In the genomic region with DNA sequence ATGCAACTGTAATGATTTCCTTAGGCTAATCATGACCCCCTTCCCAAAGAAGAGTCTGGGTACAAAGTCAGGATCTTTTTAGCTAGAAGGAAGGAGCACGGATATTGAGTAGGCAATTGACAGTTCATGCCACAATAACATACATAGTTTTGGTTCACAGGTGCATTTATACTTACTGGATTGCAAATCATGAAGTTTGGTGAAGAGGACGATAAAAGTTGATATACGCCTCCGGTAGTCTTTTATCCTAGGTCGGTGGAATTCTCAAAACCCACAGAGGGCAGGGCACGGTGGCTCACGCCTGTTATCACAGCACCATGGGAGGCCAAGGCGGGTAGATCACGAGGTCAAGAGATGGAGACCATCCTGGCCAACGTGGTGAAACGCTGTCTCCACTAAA, we compare ENCODE assay signal across 25 cellular contexts.
A peak's percentile ranks its signal among the peaks of the same experiment; 100 is the strongest.
DNase-seq lines count a peak whose midpoint lies in the region; TF ChIP-seq lines count a peak whose summit lies in the region.
"Had no signal": no experiment of that assay in that cellular context is flagged by ENCODE, and none has a peak within 500 bp of the region (broad histone marks: within the 10 kb centered on the region; RNA-seq: fewer than 3 reads in every experiment).

No MANE protein-coding gene starts in this region.

- H3K27ac Mint-ChIP-seq in Calu3 (ENCODE audit: unreplicated experiment), result no peak overlapping the region
- H3K27ac Mint-ChIP-seq: B cell; CD14-positive monocyte; CD4-positive, alpha-beta memory T cell; CD4-positive, alpha-beta T cell; CD4-positive, CD25-positive, alpha-beta regulatory T cell; CD8-positive, alpha-beta memory T cell; CD8-positive, alpha-beta T cell had no signal

- H3K4me1 Mint-ChIP-seq in Calu3 (ENCODE audit: low read depth, unreplicated experiment), result no peaks in the 10 kb centered on the region
- H3K4me1 Mint-ChIP-seq: B cell; CD14-positive monocyte; CD4-positive, alpha-beta memory T cell; CD4-positive, CD25-positive, alpha-beta regulatory T cell; CD8-positive, alpha-beta memory T cell had no signal

- no peaks in the 10 kb centered on the region for H3K27me3 Mint-ChIP-seq in Calu3 (ENCODE audit: unreplicated experiment)
- H3K27me3 Mint-ChIP-seq: B cell; CD4-positive, alpha-beta memory T cell; CD4-positive, alpha-beta T cell; CD4-positive, CD25-positive, alpha-beta regulatory T cell; CD8-positive, alpha-beta memory T cell had no signal

- DNase-seq in cerebellar cortex (ENCODE audit: low spot score), result peak; percentile 52
- peak; percentile 17 for DNase-seq in posterior vena cava (ENCODE audit: low spot score)
- no peak for DNase-seq in NCI-H524 (lab: John Stamatoyannopoulos, UW)
- DNase-seq in Calu3, result no peak
- DNase-seq: 8988T; ACHN; AML-193; BE2C; C1 segment of cervical spinal cord; Caco-2; CD4-positive, alpha-beta memory T cell; CD4-positive, alpha-beta T cell; CD4-positive, CD25-positive, alpha-beta regulatory T cell; CD8-positive, alpha-beta memory T cell; CD8-positive, alpha-beta T cell; COR-L47; DMS 273 treated with DMSO at 0.1 percent for 48 hours; DMS153; DMS53; DMS79; DMS79 treated with DMSO at 0.1 percent for 48 hours; DND-41; EL had no signal

- no peaks in the 10 kb centered on the region for H3K36me3 Mint-ChIP-seq in Calu3 (ENCODE audit: insufficient read depth, unreplicated experiment)
- H3K36me3 Mint-ChIP-seq: CD14-positive monocyte; CD4-positive, alpha-beta memory T cell; CD4-positive, CD25-positive, alpha-beta regulatory T cell; CD8-positive, alpha-beta memory T cell; CD8-positive, alpha-beta T cell had no signal

- CTCF ChIA-PET in Calu3 (lab: Charles Lee), result no interaction called here

- no peaks in the 10 kb centered on the region for H3K9me3 Mint-ChIP-seq in Calu3 (ENCODE audit: low read depth, unreplicated experiment)

- intact Hi-C loops in posterior vena cava (cut with DNase I) (no loop called here), Calu3 (cut with micrococcal nuclease; ENCODE audit: unreplicated experiment) (no loop called here)

- TF ChIP-seq CTCF in Calu3 (IDR thresholded peaks at IDR 0.05; ENCODE audit: unreplicated experiment), result no peak

- H3K4me3 Mint-ChIP-seq in Calu3 (ENCODE audit: low read depth, unreplicated experiment), result no peak overlapping the region
- H3K4me3 Mint-ChIP-seq: B cell; CD14-positive monocyte; CD4-positive, alpha-beta memory T cell; CD4-positive, alpha-beta T cell; CD4-positive, CD25-positive, alpha-beta regulatory T cell; CD8-positive, alpha-beta memory T cell; CD8-positive, alpha-beta T cell had no signal

- BruUV-seq in Calu3 (replicated peaks; lab: Mats Ljungman, UMichigan), result no TSS peak

Comparison
In these comparisons a context has a peak if more than half of its experiments do, and no peak if none do; other contexts are left out.
1. DNase-seq: peak in cerebellar cortex (single experiment) and posterior vena cava (single experiment); none in NCI-H524 (0 of 2) and Calu3 (single experiment).